Comparison of ENCODE assay signal across 8 cellular contexts in genomic region chrX:106484233-106484632, GRCh38.
A peak's percentile ranks its signal among the peaks of the same experiment; 100 is the strongest.
DNase-seq lines count a peak whose midpoint lies in the region; ATAC-seq, FAIRE-seq and TF ChIP-seq lines count a peak whose summit lies in the region.

No MANE protein-coding gene starts in this region.

- H3K4me1 ChIP-seq in kidney (ENCODE audit: control insufficient read depth in 1 of 2, insufficient read depth in 1 of 2, low read depth in 1 of 2, low read length in 2 of 2), result no peaks in the 10 kb centered on the region

- no peaks in the 10 kb centered on the region for H3K9me3 ChIP-seq in kidney (ENCODE audit: control insufficient read depth in 1 of 2, low read length in 2 of 2)

- H3K4me3 ChIP-seq in GM12865 (ENCODE audit: low read depth, low read length) (peak overlapping the region; percentile 30), kidney (ENCODE audit: low read length in 2 of 2) (no peak overlapping the region)

- H3K27ac ChIP-seq in kidney (ENCODE audit: low read depth in 2 of 2, low read length in 2 of 2), result no peak overlapping the region

- no peak for TF ChIP-seq CTCF in GM12865 (IDR thresholded peaks at IDR 0.05; ENCODE audit: insufficient read depth, low read depth, low read length, missing control alignments)
- TF ChIP-seq CTCF in kidney (IDR thresholded peaks at IDR 0.05; ENCODE audit: borderline replicate concordance, extremely low read depth, insufficient read depth), result no peak

- no peak overlapping the region for H3K9ac ChIP-seq in kidney (ENCODE audit: low read length in 2 of 2)

- FAIRE-seq in kidney (lab: Jason Lieb, UNC), result no peak

- intact Hi-C loops in kidney (cut with DNase I), result no loop called here

- H3K36me3 ChIP-seq in kidney (ENCODE audit: control insufficient read depth in 1 of 2, insufficient read depth in 2 of 2, low read length in 2 of 2), result no peaks in the 10 kb centered on the region

- DNase-seq in GM12865 (ENCODE audit: low read depth) (peak; percentile 77), kidney (no peak), dedifferentiated amniotic fluid mesenchymal stem cell (ENCODE audit: extremely low spot score) (no peak), DMS153 (lab: John Stamatoyannopoulos, UW) (no peak), NCI-H1105 (lab: John Stamatoyannopoulos, UW) (no peak)
- DNase-seq in central memory CD4-positive, alpha-beta T cell, result peak; percentile 31

- ATAC-seq in GM19467 (IDR thresholded peaks at IDR 0.05; ENCODE audit: unreplicated experiment), result peak; percentile 97
- ATAC-seq in HG03354 (IDR thresholded peaks at IDR 0.05; ENCODE audit: poor library complexity, severe bottlenecking, unreplicated experiment), result peak; percentile 98

Comparison
In these comparisons a context has a peak if more than half of its experiments do, and no peak if none do; other contexts are left out.
1. DNase-seq: peak in GM12865 (single experiment) and central memory CD4-positive, alpha-beta T cell (single experiment); none in kidney (single experiment), dedifferentiated amniotic fluid mesenchymal stem cell (single experiment), DMS153 (single experiment) and NCI-H1105 (single experiment).